ENCODE assay signal across 8 cellular contexts in the genomic region with DNA sequence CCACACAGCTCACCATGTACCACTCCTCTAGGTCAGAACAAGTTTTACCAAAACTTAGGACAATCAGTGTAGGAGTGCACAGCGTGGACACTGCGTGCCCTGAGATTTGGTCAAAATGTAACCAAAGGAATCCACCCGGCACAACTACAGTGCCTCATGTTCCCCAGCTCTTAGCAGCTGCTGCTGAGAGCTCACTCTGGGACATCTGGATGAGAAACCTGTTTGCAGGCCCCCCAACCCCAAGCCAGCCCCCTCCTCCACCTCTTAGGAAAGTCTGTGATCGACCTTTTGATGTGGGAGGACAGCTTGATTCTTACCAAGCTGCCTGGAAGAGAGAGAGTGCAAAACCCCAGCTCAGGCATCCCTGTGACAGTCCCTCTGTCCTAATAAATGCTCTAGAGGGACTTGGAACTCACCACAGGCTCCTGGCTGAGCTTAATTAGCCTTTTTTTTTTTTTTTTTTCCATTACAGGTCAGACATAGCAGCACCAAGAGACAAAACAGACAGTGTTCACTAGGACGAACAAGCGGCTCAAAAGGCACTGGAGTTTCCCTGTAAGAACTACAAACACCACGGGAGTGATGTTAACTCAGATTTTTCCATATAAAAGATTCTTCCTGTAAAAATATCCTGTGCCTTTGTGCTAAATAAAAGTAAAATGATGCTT.
DNase-seq lines count a peak whose midpoint lies in the region; ATAC-seq and TF ChIP-seq lines count a peak whose summit lies in the region.

No MANE protein-coding gene starts in this region.

- H3K27me3 Mint-ChIP-seq in nephron (ENCODE audit: low read depth), result no peaks in the 10 kb centered on the region

- TF ChIP-seq POLR2A in esophagus squamous epithelium (IDR thresholded peaks at IDR 0.05), result no peak

- intact Hi-C loops in esophagus squamous epithelium (cut with DNase I), result loop anchor here (10.0 kb wide), 1 partner anchor 115 kb away; no protein-coding TSS in a partner anchor

- 21 to 27% methylated on average over 6 to 7 of the region's 7 CpGs for WGBS in esophagus squamous epithelium, 2 donors

- H3K27ac Mint-ChIP-seq in nephron, result peak overlapping the region; percentile 96 to 99 (median 98)
- H3K27ac Mint-ChIP-seq in stimulated activated effector memory CD8-positive, alpha-beta T cell treated with anti-CD3 and anti-CD28 coated beads, Interleukin-12 subunit alpha, Interleukin-12 subunit beta, amount 100 ng/mL, for 72 hours, result no peak overlapping the region

- H3K4me3 Mint-ChIP-seq in nephron, result peak overlapping the region; percentile 89 to 95 (median 91)
- H3K4me3 Mint-ChIP-seq in stimulated activated effector memory CD8-positive, alpha-beta T cell treated with anti-CD3 and anti-CD28 coated beads, Interleukin-12 subunit alpha, Interleukin-12 subunit beta, amount 100 ng/mL, for 72 hours, result no peak overlapping the region

- CTCF ChIA-PET in AG04449 (lab: Yijun Ruan, JAX), result interaction anchor here (0.6 to 7.4 kb wide), 13 partner anchors 12 to 228 kb away, joined by 3 to 50 read pairs (median 4); no protein-coding TSS in a partner anchor

- H3K4me3 ChIP-seq in AG04449 (ENCODE audit: low read depth, low read length) (peak overlapping the region; percentile 81), esophagus squamous epithelium (peak overlapping the region; percentile 46 to 68 (median 58))

- POLR2A ChIA-PET in AG04449 (lab: Yijun Ruan, JAX), result interaction anchor here (0.6 to 4.4 kb wide), 14 partner anchors 9 to 138 kb away, joined by 3 to 35 read pairs (median 6); a partner anchor contains a TSS

- H3K9me3 Mint-ChIP-seq in nephron, result no peaks in the 10 kb centered on the region
- H3K9me3 Mint-ChIP-seq in stimulated activated effector memory CD8-positive, alpha-beta T cell treated with anti-CD3 and anti-CD28 coated beads, Interleukin-12 subunit alpha, Interleukin-12 subunit beta, amount 100 ng/mL, for 72 hours, result no peaks in the 10 kb centered on the region

- peaks cover 68% of the 10 kb centered on the region for H3K4me1 Mint-ChIP-seq in nephron
- H3K4me1 Mint-ChIP-seq in stimulated activated effector memory CD8-positive, alpha-beta T cell treated with anti-CD3 and anti-CD28 coated beads, Interleukin-12 subunit alpha, Interleukin-12 subunit beta, amount 100 ng/mL, for 72 hours, result peaks cover 8% of the 10 kb centered on the region

- TF ChIP-seq CTCF in AG04449 (IDR thresholded peaks at IDR 0.05; ENCODE audit: insufficient read depth, low read length, missing control alignments), result no peak
- no peak for TF ChIP-seq CTCF in esophagus squamous epithelium (IDR thresholded peaks at IDR 0.05)
- TF ChIP-seq CTCF in nephron (IDR thresholded peaks at IDR 0.05; ENCODE audit: unreplicated experiment in 3 of 3), result no peak

- H3K4me1 ChIP-seq in esophagus squamous epithelium, result peaks cover 46 to 100% (median 62%) of the 10 kb centered on the region in 3 donors

- no peaks in the 10 kb centered on the region for H3K9me3 ChIP-seq in esophagus squamous epithelium

- H3K36me3 ChIP-seq in esophagus squamous epithelium, result no peaks in the 10 kb centered on the region

- H3K36me3 Mint-ChIP-seq in nephron (ENCODE audit: low read depth), result no peaks in the 10 kb centered on the region
- H3K36me3 Mint-ChIP-seq in stimulated activated effector memory CD8-positive, alpha-beta T cell treated with anti-CD3 and anti-CD28 coated beads, Interleukin-12 subunit alpha, Interleukin-12 subunit beta, amount 100 ng/mL, for 72 hours, result no peaks in the 10 kb centered on the region

- H3K27me3 ChIP-seq in esophagus squamous epithelium, result no peaks in the 10 kb centered on the region

- no peak for ATAC-seq in stimulated activated effector memory CD8-positive, alpha-beta T cell treated with anti-CD3 and anti-CD28 coated beads, Interleukin-12 subunit alpha, Interleukin-12 subunit beta, amount 100 ng/mL, for 72 hours
- no peak for ATAC-seq in GM19324 (IDR thresholded peaks at IDR 0.05; ENCODE audit: low FRiP score, unreplicated experiment)

- DNase-seq in AG04449 (ENCODE audit: low read depth, low spot score), result no peak
- peak; percentile 49 for DNase-seq in NCI-H69 (lab: John Stamatoyannopoulos, UW)
- DNase-seq in esophagus squamous epithelium (lab: John Stamatoyannopoulos, UW), result no peak
- no peak for DNase-seq in UCSD-AML1 (lab: John Stamatoyannopoulos, UW; ENCODE audit: unreplicated experiment)
- no peak for DNase-seq in NCI-H1436 (lab: John Stamatoyannopoulos, UW)
- DNase-seq in stimulated activated effector memory CD8-positive, alpha-beta T cell treated with anti-CD3 and anti-CD28 coated beads, Interleukin-12 subunit alpha, Interleukin-12 subunit beta, amount 100 ng/mL, for 72 hours (ENCODE audit: low spot score in 2 of 2), result no peak

- peak overlapping the region; percentile 88 to 95 (median 91) for H3K27ac ChIP-seq in esophagus squamous epithelium
